In genomic region chr13:97179501-97179900, GRCh38 we compare ENCODE assay signal across 23 cellular contexts.
"Had no signal": no experiment of that assay in that cellular context is flagged by ENCODE, and none has a peak within 500 bp of the region (broad histone marks: within the 10 kb centered on the region; RNA-seq: fewer than 3 reads in every experiment).

No MANE protein-coding gene starts in this region.

- DNase-seq: activated CD4-positive, alpha-beta T cell treated with anti-CD3 and anti-CD28 coated beads for 4 hours; activated CD4-positive, alpha-beta T cell treated with anti-CD3 and anti-CD28 coated beads, Interleukin-2, amount 50 U/mL, for 4 hours; activated CD4-positive, CD25-positive, alpha-beta regulatory T cell; activated naive CD4-positive, alpha-beta T cell treated with Interleukin-2 at 50 U/mL for 16 hours; activated T-cell treated with anti-CD3 and anti-CD28 coated beads for 4 hours; activated T-cell treated with anti-CD3 and anti-CD28 coated beads, Interleukin-2, amount 50 U/mL, for 72 hours; anterior cingulate cortex; effector memory CD8-positive, alpha-beta T cell; heart left ventricle; left ventricle myocardium inferior; right lobe of liver; stimulated activated CD4-positive, alpha-beta T cell treated with anti-CD3 and anti-CD28 coated beads, Interleukin-12 subunit alpha, Interleukin-12 subunit beta, amount 100 ng/mL, for 4 hours; stimulated activated CD4-positive, alpha-beta T cell treated with anti-CD3 and anti-CD28 coated beads, Interleukin-4, amount 100 ng/mL, for 1 hour; stimulated activated naive CD8-positive, alpha-beta T cell treated with anti-CD3 and anti-CD28 coated beads, Interleukin-15, Interleukin-2, amounts not matched to agents 100 U/mL and 50 U/mL, for 24 hours; T-helper 1 cell; testis; transverse colon had no signal

- H3K9me3 Mint-ChIP-seq: nephron had no signal

- H3K4me3 ChIP-seq: heart left ventricle, left ventricle myocardium inferior, lung, right lobe of liver, testis, transverse colon, vagina had no signal

- H3K27me3 ChIP-seq: heart left ventricle, right lobe of liver, testis, transverse colon, vagina had no signal

- H3K4me3 Mint-ChIP-seq: activated naive CD8-positive, alpha-beta T cell; activated T-cell treated with anti-CD3 and anti-CD28 coated beads, Interleukin-2, amount 50 U/mL, for 72 hours; effector memory CD8-positive, alpha-beta T cell; nephron; T-helper 2 cell treated with Interferon-gamma antibody and Interleukin-4, amounts not matched to agents 5 μg/mL and 100 μg/mL, for 36 hours had no signal

- ATAC-seq: activated T-cell treated with anti-CD3 and anti-CD28 coated beads, Interleukin-2, amount 50 U/mL, for 72 hours; effector memory CD8-positive, alpha-beta T cell; foreskin keratinocyte; heart left ventricle; right lobe of liver; stimulated activated naive CD8-positive, alpha-beta T cell treated with anti-CD3 and anti-CD28 coated beads, Interleukin-15, Interleukin-2, amounts not matched to agents 100 U/mL and 50 U/mL, for 24 hours had no signal

- H3K9me3 ChIP-seq: right lobe of liver, testis, transverse colon, vagina had no signal

- H3K27ac ChIP-seq: foreskin keratinocyte, heart left ventricle, left ventricle myocardium inferior, right lobe of liver, transverse colon, vagina had no signal

- H3K36me3 ChIP-seq: heart left ventricle, left ventricle myocardium inferior, right lobe of liver, transverse colon, vagina had no signal

- H3K27ac Mint-ChIP-seq: activated naive CD8-positive, alpha-beta T cell; activated T-cell treated with anti-CD3 and anti-CD28 coated beads, Interleukin-2, amount 50 U/mL, for 72 hours; effector memory CD8-positive, alpha-beta T cell; nephron; T-helper 2 cell treated with Interferon-gamma antibody and Interleukin-4, amounts not matched to agents 5 μg/mL and 100 μg/mL, for 36 hours had no signal

- H3K4me1 ChIP-seq: foreskin keratinocyte, heart left ventricle, left ventricle myocardium inferior, right lobe of liver, testis, transverse colon, vagina had no signal
